In the genomic region with DNA sequence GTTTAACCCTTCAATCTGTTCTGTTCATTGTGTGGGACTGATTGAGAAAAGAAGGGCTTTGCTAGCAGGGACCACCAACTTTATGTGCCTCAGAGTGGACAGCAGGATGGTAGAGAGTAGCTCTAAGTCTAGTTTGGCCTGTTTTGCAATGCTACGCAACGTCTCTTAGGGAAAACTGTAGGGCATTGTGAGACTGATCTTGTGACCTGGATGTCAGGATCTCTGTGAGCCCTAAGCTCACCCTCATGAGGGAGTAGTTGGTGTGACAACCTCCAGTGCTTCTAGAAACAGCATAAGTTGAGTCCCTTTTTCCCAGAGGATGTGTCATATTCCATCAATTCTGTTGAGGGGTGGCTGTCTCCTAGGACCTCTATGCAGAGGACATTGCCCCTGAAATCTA, we compare ENCODE assay signal across 19 cellular contexts. TPM values are rescaled to one million over a fixed set of nuclear protein-coding genes. Genes with fewer than 3 reads are reported as not detected.
DNase-seq lines count a peak whose midpoint lies in the region; ATAC-seq and TF ChIP-seq lines count a peak whose summit lies in the region.
"Had no signal": no experiment of that assay in that cellular context is flagged by ENCODE, and none has a peak within 500 bp of the region (broad histone marks: within the 10 kb centered on the region; RNA-seq: fewer than 3 reads in every experiment).

No MANE protein-coding gene starts in this region.

- no peaks in the 10 kb centered on the region for H3K36me3 ChIP-seq in Panc1 (ENCODE audit: control insufficient read depth, insufficient read depth, low read length)
- H3K36me3 ChIP-seq: HAP-1 had no signal

- POLR2A ChIA-PET in Panc1 (lab: Charles Lee): interaction anchor here (0.5 kb wide), 1 partner anchor 516 kb away, joined by 7 read pairs; no protein-coding TSS in a partner anchor

- H3K27me3 Mint-ChIP-seq in activated T-cell treated with anti-CD3 and anti-CD28 coated beads, Interleukin-2, amount 50 U/mL, for 72 hours (ENCODE audit: low read depth): peaks cover 16% of the 10 kb centered on the region
- peaks cover 16% of the 10 kb centered on the region for H3K27me3 Mint-ChIP-seq in activated T-cell treated with anti-CD3 and anti-CD28 coated beads, Interleukin-2, amount 50 U/mL, for 4 hours (ENCODE audit: low read depth)
- peaks cover 47% of the 10 kb centered on the region for H3K27me3 Mint-ChIP-seq in progenitor cell of endocrine pancreas

- peak overlapping the region; percentile 59 for H3K27ac Mint-ChIP-seq in activated T-cell treated with anti-CD3 and anti-CD28 coated beads, Interleukin-2, amount 50 U/mL, for 72 hours
- H3K27ac Mint-ChIP-seq in stimulated activated effector memory CD8-positive, alpha-beta T cell treated with anti-CD3 and anti-CD28 coated beads, Interleukin-12 subunit alpha, Interleukin-12 subunit beta, amount 100 ng/mL, for 72 hours: peak overlapping the region; percentile 68
- no peak overlapping the region for H3K27ac Mint-ChIP-seq in progenitor cell of endocrine pancreas
- H3K27ac Mint-ChIP-seq: CD4-positive, alpha-beta memory T cell; GM23338; HFFc6 had no signal

- H3K4me1 Mint-ChIP-seq in activated T-cell treated with anti-CD3 and anti-CD28 coated beads, Interleukin-2, amount 50 U/mL, for 72 hours (ENCODE audit: low read depth): no peaks in the 10 kb centered on the region
- peaks cover 1% of the 10 kb centered on the region for H3K4me1 Mint-ChIP-seq in activated T-cell treated with anti-CD3 and anti-CD28 coated beads, Interleukin-2, amount 50 U/mL, for 4 hours (ENCODE audit: low read depth)
- peaks cover 9% of the 10 kb centered on the region for H3K4me1 Mint-ChIP-seq in stimulated activated effector memory CD8-positive, alpha-beta T cell treated with anti-CD3 and anti-CD28 coated beads, Interleukin-12 subunit alpha, Interleukin-12 subunit beta, amount 100 ng/mL, for 72 hours
- H3K4me1 Mint-ChIP-seq in progenitor cell of endocrine pancreas (ENCODE audit: low read depth): no peaks in the 10 kb centered on the region
- H3K4me1 Mint-ChIP-seq: GM23338 had no signal

- CTCF ChIA-PET in Panc1 (lab: Charles Lee): no interaction called here

- no peak overlapping the region for H3K27ac ChIP-seq in Panc1 (ENCODE audit: low read length)
- H3K27ac ChIP-seq: 22Rv1 had no signal

- no peak overlapping the region for H3K4me3 Mint-ChIP-seq in activated T-cell treated with anti-CD3 and anti-CD28 coated beads, Interleukin-2, amount 50 U/mL, for 72 hours
- H3K4me3 Mint-ChIP-seq in activated T-cell treated with anti-CD3 and anti-CD28 coated beads, Interleukin-2, amount 50 U/mL, for 4 hours: no peak overlapping the region
- no peak overlapping the region for H3K4me3 Mint-ChIP-seq in stimulated activated effector memory CD8-positive, alpha-beta T cell treated with anti-CD3 and anti-CD28 coated beads, Interleukin-12 subunit alpha, Interleukin-12 subunit beta, amount 100 ng/mL, for 72 hours
- no peak overlapping the region for H3K4me3 Mint-ChIP-seq in progenitor cell of endocrine pancreas (ENCODE audit: low read depth)
- H3K4me3 Mint-ChIP-seq: CD4-positive, alpha-beta memory T cell; GM23338; HFFc6 had no signal

- no TSS peak for BruUV-seq in Panc1 (replicated peaks; lab: Mats Ljungman, UMichigan)

- H3K27me3 ChIP-seq in Panc1 (ENCODE audit: control insufficient read depth, insufficient read depth, low read length): no peaks in the 10 kb centered on the region

- H3K9me3 Mint-ChIP-seq in activated T-cell treated with anti-CD3 and anti-CD28 coated beads, Interleukin-2, amount 50 U/mL, for 72 hours: peaks cover 8 to 20% of the 10 kb centered on the region in 2 donors
- peaks cover 28% of the 10 kb centered on the region for H3K9me3 Mint-ChIP-seq in activated T-cell treated with anti-CD3 and anti-CD28 coated beads, Interleukin-2, amount 50 U/mL, for 4 hours
- peaks cover 14% of the 10 kb centered on the region for H3K9me3 Mint-ChIP-seq in stimulated activated effector memory CD8-positive, alpha-beta T cell treated with anti-CD3 and anti-CD28 coated beads, Interleukin-12 subunit alpha, Interleukin-12 subunit beta, amount 100 ng/mL, for 72 hours
- no peaks in the 10 kb centered on the region for H3K9me3 Mint-ChIP-seq in progenitor cell of endocrine pancreas (ENCODE audit: low read depth)
- H3K9me3 Mint-ChIP-seq: GM23338 had no signal

- in situ Hi-C loops in Panc1 (cut with HindIII; ENCODE audit: low pct_unique_long_range_greater_than_20kb, low sequenced_read_pairs): no loop called here

- no peak for DNase-seq in activated T-cell treated with anti-CD3 and anti-CD28 coated beads, Interleukin-2, amount 50 U/mL, for 72 hours
- no peak for DNase-seq in activated T-cell treated with anti-CD3 and anti-CD28 coated beads, Interleukin-2, amount 50 U/mL, for 4 hours
- DNase-seq in Panc1 (ENCODE audit: low read depth, low spot score) (no peak), foreskin melanocyte (peak; percentile 54), progenitor cell of endocrine pancreas (ENCODE audit: low spot score, unreplicated experiment) (no peak)
- DNase-seq in stimulated activated effector memory CD8-positive, alpha-beta T cell treated with anti-CD3 and anti-CD28 coated beads, Interleukin-12 subunit alpha, Interleukin-12 subunit beta, amount 100 ng/mL, for 72 hours (ENCODE audit: low spot score in 2 of 2): no peak
- DNase-seq: C1 segment of cervical spinal cord; Calu3; CD4-positive, alpha-beta memory T cell; COR-L47; DMS53; DMS79 treated with DMSO at 0.1 percent for 48 hours; GF-D8; HFFc6 had no signal

- H3K36me3 Mint-ChIP-seq in activated T-cell treated with anti-CD3 and anti-CD28 coated beads, Interleukin-2, amount 50 U/mL, for 72 hours (ENCODE audit: insufficient read depth in 2 of 2): peaks cover 14 to 23% of the 10 kb centered on the region in 2 donors
- no peaks in the 10 kb centered on the region for H3K36me3 Mint-ChIP-seq in activated T-cell treated with anti-CD3 and anti-CD28 coated beads, Interleukin-2, amount 50 U/mL, for 4 hours (ENCODE audit: insufficient read depth)
- H3K36me3 Mint-ChIP-seq in stimulated activated effector memory CD8-positive, alpha-beta T cell treated with anti-CD3 and anti-CD28 coated beads, Interleukin-12 subunit alpha, Interleukin-12 subunit beta, amount 100 ng/mL, for 72 hours: peaks cover 12% of the 10 kb centered on the region
- peaks cover 1% of the 10 kb centered on the region for H3K36me3 Mint-ChIP-seq in progenitor cell of endocrine pancreas (ENCODE audit: insufficient read depth)

- ATAC-seq in activated T-cell treated with anti-CD3 and anti-CD28 coated beads, Interleukin-2, amount 50 U/mL, for 72 hours (replicated peaks in 1 of 2): peak; percentile 10 to 23
- ATAC-seq in activated T-cell treated with anti-CD3 and anti-CD28 coated beads, Interleukin-2, amount 50 U/mL, for 4 hours: no peak
- ATAC-seq in Panc1: 0 out of 2 replicates have a peak, but pooled peaks have one; percentile 57
- ATAC-seq in stimulated activated effector memory CD8-positive, alpha-beta T cell treated with anti-CD3 and anti-CD28 coated beads, Interleukin-12 subunit alpha, Interleukin-12 subunit beta, amount 100 ng/mL, for 72 hours: no peak
- ATAC-seq in HG02970 (IDR thresholded peaks at IDR 0.05; ENCODE audit: low FRiP score, unreplicated experiment): no peak
- no peak for ATAC-seq in HG02759 (IDR thresholded peaks at IDR 0.05; ENCODE audit: unreplicated experiment)
- ATAC-seq: GM23338 had no signal

- no peaks in the 10 kb centered on the region for H3K4me1 ChIP-seq in Panc1 (ENCODE audit: control insufficient read depth, insufficient read depth, low read length)
- H3K4me1 ChIP-seq: HAP-1 had no signal

- no peak overlapping the region for H3K4me3 ChIP-seq in Panc1 (ENCODE audit: low read depth in 2 of 2, low read length in 2 of 2)
- H3K4me3 ChIP-seq: GM23338, HAP-1 had no signal

- intact Hi-C loops in Panc1 (cut with micrococcal nuclease; ENCODE audit: unreplicated experiment): no loop called here

- TF ChIP-seq CTCF in Panc1 (IDR thresholded peaks at IDR 0.05): no peak
- TF ChIP-seq CTCF in progenitor cell of endocrine pancreas (IDR thresholded peaks at IDR 0.05; ENCODE audit: unreplicated experiment): no peak

- peaks cover 12% of the 10 kb centered on the region; the same call in 1 of the 2 replicates for H3K9me3 ChIP-seq in Panc1 (ENCODE audit: control insufficient read depth, insufficient read depth, low read depth, low read length)
- H3K9me3 ChIP-seq: HAP-1 had no signal

RNA-seq across cellular contexts. Expression of a gene that starts 9.5 kb away (rescaled TPM):
- total RNA-seq in activated T-cell treated with anti-CD3 and anti-CD28 coated beads, Interleukin-2, amount 50 U/mL, for 72 hours: 1 to 10 TPM; 8.4 to 9.0 TPM
- total RNA-seq in activated T-cell treated with anti-CD3 and anti-CD28 coated beads, Interleukin-2, amount 50 U/mL, for 4 hours: 1 to 10 TPM; 3.3 to 5.0 (median 3.5) TPM
- total RNA-seq in Panc1 (2021; ENCODE audit: unreplicated experiment): 10.8 TPM
- polyA plus RNA-seq in Panc1 (2012; ENCODE audit: insufficient read length): 1.5 TPM
- total RNA-seq in progenitor cell of endocrine pancreas: 10.1 and 10.5 TPM in 2 replicates

RNA-seq across cellular contexts. Expression of a gene that starts 30.5 kb away (rescaled TPM):
- 100 to 1,000 TPM; 114 to 129 TPM for total RNA-seq in activated T-cell treated with anti-CD3 and anti-CD28 coated beads, Interleukin-2, amount 50 U/mL, for 72 hours
- 10 to 100 TPM; 30.1 to 52.2 (median 49.2) TPM for total RNA-seq in activated T-cell treated with anti-CD3 and anti-CD28 coated beads, Interleukin-2, amount 50 U/mL, for 4 hours
- total RNA-seq in Panc1 (2021; ENCODE audit: unreplicated experiment) (76.3 TPM), progenitor cell of endocrine pancreas (58.3 and 61.3 TPM in 2 replicates)
- polyA plus RNA-seq in Panc1 (2012; ENCODE audit: insufficient read length): 1.5 TPM

RNA-seq across cellular contexts. Expression of a gene that starts 40.3 kb away (rescaled TPM):
- 1 to 10 TPM; 8.1 to 8.3 TPM for total RNA-seq in activated T-cell treated with anti-CD3 and anti-CD28 coated beads, Interleukin-2, amount 50 U/mL, for 72 hours
- total RNA-seq in activated T-cell treated with anti-CD3 and anti-CD28 coated beads, Interleukin-2, amount 50 U/mL, for 4 hours: 1 to 10 TPM; 3.3 to 4.5 (median 4.1) TPM
- total RNA-seq in Panc1 (2021; ENCODE audit: unreplicated experiment) (10.8 TPM), progenitor cell of endocrine pancreas (11.8 TPM in 2 replicates)
- polyA plus RNA-seq in Panc1 (2012; ENCODE audit: insufficient read length): 6.0 TPM

RNA-seq across cellular contexts. Expression of a gene that starts 52.6 kb away (rescaled TPM):
- total RNA-seq in activated T-cell treated with anti-CD3 and anti-CD28 coated beads, Interleukin-2, amount 50 U/mL, for 72 hours: 1 to 10 TPM; 7.3 to 8.5 TPM
- 1 to 10 TPM; 1.8 to 4.5 (median 3.3) TPM for total RNA-seq in activated T-cell treated with anti-CD3 and anti-CD28 coated beads, Interleukin-2, amount 50 U/mL, for 4 hours
- total RNA-seq in Panc1 (2021; ENCODE audit: unreplicated experiment) (15.1 TPM), progenitor cell of endocrine pancreas (12.9 and 13.9 TPM in 2 replicates)
- 23.4 TPM for polyA plus RNA-seq in Panc1 (2012; ENCODE audit: insufficient read length)

RNA-seq across cellular contexts. Expression of a gene that starts 52.6 kb away (rescaled TPM):
- total RNA-seq in activated T-cell treated with anti-CD3 and anti-CD28 coated beads, Interleukin-2, amount 50 U/mL, for 72 hours: 1 to 10 TPM; 3.9 to 4.5 TPM
- total RNA-seq in activated T-cell treated with anti-CD3 and anti-CD28 coated beads, Interleukin-2, amount 50 U/mL, for 4 hours: under 1 TPM; 0.63 to 0.76 (median 0.71) TPM
- total RNA-seq in Panc1 (2021; ENCODE audit: unreplicated experiment) (4.1 TPM), progenitor cell of endocrine pancreas (5.7 and 6.1 TPM in 2 replicates)
- polyA plus RNA-seq in Panc1 (2012; ENCODE audit: insufficient read length): 3.8 TPM

Comparison
In these comparisons a context has a peak if more than half of its experiments do, and no peak if none do; other contexts are left out.
1. ATAC-seq: peak in activated T-cell treated with anti-CD3 and anti-CD28 coated beads, Interleukin-2, amount 50 U/mL, for 72 hours (2 of 2) and Panc1 (single experiment); none in activated T-cell treated with anti-CD3 and anti-CD28 coated beads, Interleukin-2, amount 50 U/mL, for 4 hours (0 of 2), stimulated activated effector memory CD8-positive, alpha-beta T cell treated with anti-CD3 and anti-CD28 coated beads, Interleukin-12 subunit alpha, Interleukin-12 subunit beta, amount 100 ng/mL, for 72 hours (single experiment), HG02970 (single experiment) and HG02759 (single experiment).